ENCODE assay signal across 29 cellular contexts in genomic region chr3:11015369-11015768, GRCh38. TPM values are rescaled to one million over a fixed set of nuclear protein-coding genes. Genes with fewer than 3 reads are reported as not detected.
"Had no signal": no experiment of that assay in that cellular context is flagged by ENCODE, and none has a peak within 500 bp of the region (broad histone marks: within the 10 kb centered on the region; RNA-seq: fewer than 3 reads in every experiment).

No MANE protein-coding gene starts in this region.

- H3K4me3 Mint-ChIP-seq: naive thymus-derived CD8-positive, alpha-beta T cell; natural killer cell treated with Interleukin-12 subunit alpha and Interleukin-12 subunit beta and Interleukin-15 and Interleukin-18, amount 100 ng/mL, for 72 hours; nephron progenitor cell; neural crest cell; stimulated activated effector memory CD8-positive, alpha-beta T cell treated with anti-CD3 and anti-CD28 coated beads, Interleukin-12 subunit alpha, Interleukin-12 subunit beta, amount 100 ng/mL, for 72 hours; stimulated activated naive B cell treated with anti-CD40 and anti-IgM and Interleukin-4, amounts not matched to agents 10 μg/mL and 1 μg/mL and 100 μg/mL, for 72 hours; stimulated activated naive CD8-positive, alpha-beta T cell treated with anti-CD3 and anti-CD28 coated beads, Interleukin-15, Interleukin-2, amounts not matched to agents 100 ng/mL and 50 ng/mL, for 24 hours had no signal

- H3K9me3 ChIP-seq: ovary, prostate gland, right lobe of liver, sigmoid colon, stomach, thoracic aorta, thyroid gland, tibial nerve, upper lobe of left lung, vagina had no signal

- H3K4me1 Mint-ChIP-seq: naive thymus-derived CD8-positive, alpha-beta T cell; stimulated activated effector memory CD8-positive, alpha-beta T cell treated with anti-CD3 and anti-CD28 coated beads, Interleukin-12 subunit alpha, Interleukin-12 subunit beta, amount 100 ng/mL, for 72 hours; stimulated activated naive B cell treated with anti-CD40 and anti-IgM and Interleukin-4, amounts not matched to agents 10 μg/mL and 1 μg/mL and 100 μg/mL, for 72 hours had no signal

- ATAC-seq: naive thymus-derived CD8-positive, alpha-beta T cell; natural killer cell treated with Interleukin-12 subunit alpha and Interleukin-12 subunit beta and Interleukin-15 and Interleukin-18, amount 100 ng/mL, for 72 hours; right cardiac atrium; right lobe of liver; stimulated activated effector memory CD8-positive, alpha-beta T cell treated with anti-CD3 and anti-CD28 coated beads, Interleukin-12 subunit alpha, Interleukin-12 subunit beta, amount 100 ng/mL, for 72 hours; stimulated activated naive B cell treated with anti-CD40 and anti-IgM and Interleukin-4, amounts not matched to agents 10 μg/mL and 1 μg/mL and 100 μg/mL, for 72 hours had no signal

- H3K9ac ChIP-seq: parathyroid adenoma had no signal

- H3K4me3 ChIP-seq: ovary, prostate gland, right lobe of liver, sigmoid colon, stomach, thoracic aorta, thyroid gland, tibial nerve, upper lobe of left lung, vagina had no signal

- H3K79me2 ChIP-seq: parathyroid adenoma had no signal

- H3K9me3 Mint-ChIP-seq: natural killer cell treated with Interleukin-12 subunit alpha and Interleukin-12 subunit beta and Interleukin-15 and Interleukin-18, amount 100 ng/mL, for 72 hours; nephron progenitor cell; neural crest cell; stimulated activated effector memory CD8-positive, alpha-beta T cell treated with anti-CD3 and anti-CD28 coated beads, Interleukin-12 subunit alpha, Interleukin-12 subunit beta, amount 100 ng/mL, for 72 hours; stimulated activated naive B cell treated with anti-CD40 and anti-IgM and Interleukin-4, amounts not matched to agents 10 μg/mL and 1 μg/mL and 100 μg/mL, for 72 hours; stimulated activated naive CD8-positive, alpha-beta T cell treated with anti-CD3 and anti-CD28 coated beads, Interleukin-15, Interleukin-2, amounts not matched to agents 100 ng/mL and 50 ng/mL, for 24 hours had no signal

- H2AFZ ChIP-seq: parathyroid adenoma had no signal

- H3K36me3 ChIP-seq: ovary, prostate gland, sigmoid colon, stomach, thoracic aorta, thyroid gland, tibial nerve, upper lobe of left lung, vagina had no signal

- H3K36me3 Mint-ChIP-seq: naive thymus-derived CD8-positive, alpha-beta T cell; natural killer cell treated with Interleukin-12 subunit alpha and Interleukin-12 subunit beta and Interleukin-15 and Interleukin-18, amount 100 ng/mL, for 72 hours; stimulated activated effector memory CD8-positive, alpha-beta T cell treated with anti-CD3 and anti-CD28 coated beads, Interleukin-12 subunit alpha, Interleukin-12 subunit beta, amount 100 ng/mL, for 72 hours; stimulated activated naive B cell treated with anti-CD40 and anti-IgM and Interleukin-4, amounts not matched to agents 10 μg/mL and 1 μg/mL and 100 μg/mL, for 72 hours had no signal

- H3K27ac Mint-ChIP-seq: naive thymus-derived CD8-positive, alpha-beta T cell; natural killer cell treated with Interleukin-12 subunit alpha and Interleukin-12 subunit beta and Interleukin-15 and Interleukin-18, amount 100 ng/mL, for 72 hours; nephron progenitor cell; stimulated activated effector memory CD8-positive, alpha-beta T cell treated with anti-CD3 and anti-CD28 coated beads, Interleukin-12 subunit alpha, Interleukin-12 subunit beta, amount 100 ng/mL, for 72 hours; stimulated activated naive B cell treated with anti-CD40 and anti-IgM and Interleukin-4, amounts not matched to agents 10 μg/mL and 1 μg/mL and 100 μg/mL, for 72 hours; stimulated activated naive CD8-positive, alpha-beta T cell treated with anti-CD3 and anti-CD28 coated beads, Interleukin-15, Interleukin-2, amounts not matched to agents 100 ng/mL and 50 ng/mL, for 24 hours had no signal

- H3K27ac ChIP-seq: ovary, parathyroid adenoma, prostate gland, right lobe of liver, sigmoid colon, stomach, thoracic aorta, thyroid gland, tibial nerve, upper lobe of left lung, vagina had no signal

- H3K4me1 ChIP-seq: prostate gland, sigmoid colon, stomach, thyroid gland, upper lobe of left lung, vagina had no signal

- H3K27me3 ChIP-seq: ovary, right lobe of liver, thyroid gland, tibial nerve, upper lobe of left lung, vagina had no signal

- DNase-seq: naive thymus-derived CD8-positive, alpha-beta T cell; nephron progenitor cell; occipital lobe; ovary; right cardiac atrium; right lobe of liver; sigmoid colon; small intestine; stimulated activated CD4-positive, alpha-beta T cell treated with anti-CD3 and anti-CD28 coated beads, Interleukin-15, amount 100 ng/mL, for 24 hours; stimulated activated CD4-positive, alpha-beta T cell treated with anti-CD3 and anti-CD28 coated beads, Interleukin-2, amount 100 ng/mL, for 24 hours; stimulated activated CD4-positive, alpha-beta T cell treated with anti-CD3 and anti-CD28 coated beads, Interleukin-2, amount 100 ng/mL, for 48 hours; stimulated activated CD4-positive, alpha-beta T cell treated with anti-CD3 and anti-CD28 coated beads, Interleukin-4, amount 100 ng/mL, for 24 hours; stimulated activated naive B cell treated with anti-CD40 and anti-IgM and Interleukin-4, amounts not matched to agents 10 μg/mL and 1 μg/mL and 100 μg/mL, for 72 hours; stimulated activated naive CD4-positive, alpha-beta T cell treated with Interleukin-2 at 50 U/mL for 16 hours; stomach; thyroid gland; trophoblast cell had no signal

RNA-seq across cellular contexts. Expression of gene SLC6A1, which starts 22.8 kb away (rescaled TPM):
- total RNA-seq: naive thymus-derived CD8-positive, alpha-beta T cell; natural killer cell treated with Interleukin-12 subunit alpha and Interleukin-12 subunit beta and Interleukin-15 and Interleukin-18, amount 100 ng/mL, for 72 hours; osteoblast; renal cortical epithelial cell had no signal
- polyA plus RNA-seq: naive thymus-derived CD8-positive, alpha-beta T cell had no signal
